In the genomic region with DNA sequence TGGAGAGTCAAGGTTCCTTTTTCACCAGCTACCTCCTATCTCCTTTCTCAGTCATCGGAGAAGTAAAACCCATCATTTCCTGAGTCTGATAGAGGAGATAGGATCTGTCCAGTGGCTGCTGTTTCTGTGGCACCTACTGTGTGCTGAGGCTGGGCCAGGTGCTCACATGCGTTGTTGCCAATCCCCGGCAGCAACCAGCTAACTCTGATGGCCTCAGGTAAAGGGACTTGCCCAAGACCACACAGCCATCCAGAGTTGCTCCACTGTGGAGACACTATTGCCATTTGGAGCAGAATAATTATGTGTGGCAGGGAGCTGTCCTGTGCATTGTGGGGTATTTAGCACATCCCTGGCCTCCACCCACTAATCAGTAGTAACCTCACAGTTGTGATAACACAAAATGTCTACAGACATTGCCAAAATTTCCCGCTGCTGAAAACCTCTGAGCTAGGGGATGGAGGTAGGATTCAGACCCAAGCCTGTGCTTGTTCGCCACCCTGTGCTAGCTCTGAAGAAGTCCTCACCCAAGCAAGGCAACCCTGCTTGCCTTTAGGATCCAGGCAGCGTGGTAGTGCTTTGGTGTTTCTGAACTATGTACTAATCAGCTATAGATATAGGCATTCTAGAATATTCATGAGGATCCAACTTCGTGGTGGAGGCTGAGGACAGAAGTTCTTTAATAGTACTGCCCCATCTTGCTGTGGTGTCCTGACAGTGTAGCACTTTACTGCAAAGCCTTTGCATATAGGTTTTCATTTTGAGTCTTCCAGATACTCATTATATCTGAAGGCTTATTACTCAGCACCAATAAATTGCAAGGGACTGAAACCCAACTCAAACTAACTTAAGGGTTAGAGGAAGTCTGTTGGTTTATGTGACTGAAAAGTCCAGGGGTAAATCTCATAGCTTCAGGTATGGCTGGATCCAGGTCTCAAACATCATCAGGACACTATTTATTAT, we compare ENCODE assay signal across 14 cellular contexts.
A peak's percentile ranks its signal among the peaks of the same experiment; 100 is the strongest.
DNase-seq lines count a peak whose midpoint lies in the region; ATAC-seq and TF ChIP-seq lines count a peak whose summit lies in the region.
"Had no signal": no experiment of that assay in that cellular context is flagged by ENCODE, and none has a peak within 500 bp of the region (broad histone marks: within the 10 kb centered on the region; RNA-seq: fewer than 3 reads in every experiment).

No MANE protein-coding gene starts in this region.

- peaks cover 2% of the 10 kb centered on the region for H3K36me3 Mint-ChIP-seq in CD8-positive, alpha-beta T cell
- peaks cover 2% of the 10 kb centered on the region for H3K36me3 Mint-ChIP-seq in activated naive CD8-positive, alpha-beta T cell treated with anti-CD3 and anti-CD28 coated beads, Interleukin-2, amount 50 U/mL, for 24 hours (ENCODE audit: low read depth)
- H3K36me3 Mint-ChIP-seq: type B pancreatic cell had no signal

- ATAC-seq in Right ventricle myocardium superior (ENCODE audit: poor library complexity) (no peak), HG03135 (IDR thresholded peaks at IDR 0.05; ENCODE audit: unreplicated experiment) (peak; percentile 49), left colon (no peak)
- no peak for ATAC-seq in CD8-positive, alpha-beta T cell
- no peak for ATAC-seq in activated naive CD8-positive, alpha-beta T cell treated with anti-CD3 and anti-CD28 coated beads, Interleukin-2, amount 50 U/mL, for 24 hours

- no peak for TF ChIP-seq CTCF in right atrium auricular region (IDR thresholded peaks at IDR 0.05)
- TF ChIP-seq CTCF in transverse colon (IDR thresholded peaks at IDR 0.05), result no peak
- TF ChIP-seq CTCF in CD8-positive, alpha-beta T cell (IDR thresholded peaks at IDR 0.05), result no peak

- no peak for TF ChIP-seq POLR2A in transverse colon (IDR thresholded peaks at IDR 0.05)

- H3K9me3 Mint-ChIP-seq in CD8-positive, alpha-beta T cell, result no peaks in the 10 kb centered on the region
- H3K9me3 Mint-ChIP-seq in activated naive CD8-positive, alpha-beta T cell treated with anti-CD3 and anti-CD28 coated beads, Interleukin-2, amount 50 U/mL, for 24 hours, result no peaks in the 10 kb centered on the region
- H3K9me3 Mint-ChIP-seq: type B pancreatic cell had no signal

- peak overlapping the region; percentile 67 to 84 for H3K27ac ChIP-seq in right atrium auricular region
- peak overlapping the region; percentile 55 to 71 (median 68) for H3K27ac ChIP-seq in transverse colon
- H3K27ac ChIP-seq in CD8-positive, alpha-beta T cell (ENCODE audit: low read depth, low read length), result no peak overlapping the region
- H3K27ac ChIP-seq: C4-2B had no signal

- no peaks in the 10 kb centered on the region for H3K27me3 ChIP-seq in right atrium auricular region
- H3K27me3 ChIP-seq in transverse colon, result no peaks in the 10 kb centered on the region
- no peaks in the 10 kb centered on the region for H3K27me3 ChIP-seq in CD8-positive, alpha-beta T cell (ENCODE audit: insufficient read depth, low read length)

- no peaks in the 10 kb centered on the region for H3K27me3 Mint-ChIP-seq in CD8-positive, alpha-beta T cell (ENCODE audit: low read depth)
- no peaks in the 10 kb centered on the region for H3K27me3 Mint-ChIP-seq in activated naive CD8-positive, alpha-beta T cell treated with anti-CD3 and anti-CD28 coated beads, Interleukin-2, amount 50 U/mL, for 24 hours
- H3K27me3 Mint-ChIP-seq: type B pancreatic cell had no signal

- POLR2A ChIA-PET in CD8-positive, alpha-beta T cell (lab: Charles Lee), result interaction anchor here (0.5 kb wide), 1 partner anchor 191 kb away, joined by 7 read pairs; no protein-coding TSS in a partner anchor

- intact Hi-C loops in Right ventricle myocardium superior (cut with DNase I), result no loop called here
- intact Hi-C loops in cardiac septum (cut with DNase I), result loop anchor here (2.0 kb wide), 1 partner anchor 37 kb away; no protein-coding TSS in a partner anchor
- intact Hi-C loops in transverse colon (cut with DNase I; ENCODE audit: low total_unique reads), result no loop called here
- intact Hi-C loops in CD8-positive, alpha-beta T cell (cut with DNase I, micrococcal nuclease), result no loop called here
- intact Hi-C loops in left colon (cut with DNase I, micrococcal nuclease), result no loop called here

- H3K36me3 ChIP-seq in right atrium auricular region (no peaks in the 10 kb centered on the region), transverse colon (no peaks in the 10 kb centered on the region)
- H3K36me3 ChIP-seq in CD8-positive, alpha-beta T cell (ENCODE audit: insufficient read depth, low read length), result no peaks in the 10 kb centered on the region

- no peaks in the 10 kb centered on the region for H3K9me3 ChIP-seq in right atrium auricular region
- no peaks in the 10 kb centered on the region for H3K9me3 ChIP-seq in transverse colon
- H3K9me3 ChIP-seq in CD8-positive, alpha-beta T cell (ENCODE audit: low read length), result no peaks in the 10 kb centered on the region

- 69% methylated on average over 7 of the region's 7 CpGs; no CpG with 5 or more reads in 1 of the 2 donors for WGBS in transverse colon (ENCODE audit: low coverage in 1 of 2), 2 donors

- no peak overlapping the region for H3K4me3 Mint-ChIP-seq in CD8-positive, alpha-beta T cell
- no peak overlapping the region for H3K4me3 Mint-ChIP-seq in activated naive CD8-positive, alpha-beta T cell treated with anti-CD3 and anti-CD28 coated beads, Interleukin-2, amount 50 U/mL, for 24 hours
- H3K4me3 Mint-ChIP-seq: type B pancreatic cell had no signal

- no peak for TF ChIP-seq EP300 in transverse colon (IDR thresholded peaks at IDR 0.05; ENCODE audit: low read depth)

- peak; percentile 4 for DNase-seq in Right ventricle myocardium superior
- DNase-seq in cardiac septum (ENCODE audit: low spot score), result no peak
- no peak for DNase-seq in right atrium auricular region (ENCODE audit: low spot score)
- no peak for DNase-seq in transverse colon
- DNase-seq in CD8-positive, alpha-beta T cell, result no peak
- no peak for DNase-seq in activated naive CD8-positive, alpha-beta T cell treated with anti-CD3 and anti-CD28 coated beads, Interleukin-2, amount 50 U/mL, for 24 hours
- DNase-seq in left colon, result no peak
- DNase-seq: activated CD8-positive, alpha-beta memory T cell treated with anti-CD3 and anti-CD28 coated beads for 24 hours; cortex of kidney; NCI-H1417 treated with DMSO at 0.1 percent for 48 hours; SHP77 treated with DMSO at 0.1 percent for 48 hours had no signal

- no peak overlapping the region for H3K27ac Mint-ChIP-seq in CD8-positive, alpha-beta T cell
- no peak overlapping the region for H3K27ac Mint-ChIP-seq in activated naive CD8-positive, alpha-beta T cell treated with anti-CD3 and anti-CD28 coated beads, Interleukin-2, amount 50 U/mL, for 24 hours
- H3K27ac Mint-ChIP-seq: type B pancreatic cell had no signal

- in situ Hi-C loops in transverse colon (cut with MboI; ENCODE audit: low pct_ligation_motif_present in 1 of 4, low pct_unique_long_range_greater_than_20kb in 1 of 4, low sequenced_read_pairs in 3 of 4), result no loop called here

- H3K4me1 ChIP-seq in right atrium auricular region (peaks cover 0 to 67% of the 10 kb centered on the region in 2 donors), transverse colon (peaks cover 5 to 37% (median 8%) of the 10 kb centered on the region in 4 donors)
- H3K4me1 ChIP-seq in CD8-positive, alpha-beta T cell (ENCODE audit: insufficient read depth, low read length), result no peaks in the 10 kb centered on the region

- H3K4me3 ChIP-seq in right atrium auricular region (no peak overlapping the region), transverse colon (no peak overlapping the region)
- no peak overlapping the region for H3K4me3 ChIP-seq in CD8-positive, alpha-beta T cell (ENCODE audit: low read depth, low read length)

- CTCF ChIA-PET in CD8-positive, alpha-beta T cell (lab: Charles Lee), result interaction anchor here (0.8 kb wide), 1 partner anchor 173 kb away, joined by 3 read pairs; no protein-coding TSS in a partner anchor

- peaks cover 10% of the 10 kb centered on the region for H3K4me1 Mint-ChIP-seq in CD8-positive, alpha-beta T cell (ENCODE audit: low read depth)
- peaks cover 37% of the 10 kb centered on the region for H3K4me1 Mint-ChIP-seq in activated naive CD8-positive, alpha-beta T cell treated with anti-CD3 and anti-CD28 coated beads, Interleukin-2, amount 50 U/mL, for 24 hours
